In the genomic region with DNA sequence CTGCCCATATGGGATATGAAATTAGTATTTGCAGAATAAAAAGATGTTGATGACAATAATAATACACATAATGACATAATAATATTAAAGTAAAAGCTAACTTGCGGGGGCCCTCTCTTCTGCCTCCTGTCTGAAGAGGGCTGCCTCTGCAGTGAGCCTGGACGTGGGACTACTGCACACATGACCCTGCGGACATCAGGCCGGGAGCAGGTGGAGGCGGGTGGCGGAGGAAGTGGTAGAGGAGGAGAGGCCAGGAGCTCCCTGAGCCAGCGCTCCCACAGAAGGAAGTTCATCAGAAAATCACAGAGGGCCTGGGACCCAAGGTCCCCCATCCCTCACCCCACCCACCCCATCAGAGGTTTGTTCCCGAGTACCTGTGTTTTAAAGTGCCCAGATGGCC, we compare ENCODE assay signal across 18 cellular contexts.
"Had no signal": no experiment of that assay in that cellular context is flagged by ENCODE, and none has a peak within 500 bp of the region (broad histone marks: within the 10 kb centered on the region; RNA-seq: fewer than 3 reads in every experiment).

No MANE protein-coding gene starts in this region.

- H3K27me3 ChIP-seq: cardiac muscle cell, dorsolateral prefrontal cortex, neural progenitor cell, ovary, upper lobe of left lung had no signal

- H3K4me3 ChIP-seq: cardiac muscle cell, dorsolateral prefrontal cortex, neural progenitor cell, ovary, smooth muscle cell, thoracic aorta, upper lobe of left lung had no signal

- H3K4me2 ChIP-seq: neural progenitor cell had no signal

- H3K36me3 ChIP-seq: cardiac muscle cell, neural progenitor cell, ovary, thoracic aorta, upper lobe of left lung had no signal

- FAIRE-seq: colon had no signal

- H3K9ac ChIP-seq: neural progenitor cell had no signal

- H3K9me3 ChIP-seq: ovary, thoracic aorta, upper lobe of left lung had no signal

- ATAC-seq: naive thymus-derived CD4-positive, alpha-beta T cell; stimulated activated naive B cell treated with anti-CD40 and anti-IgM and Interleukin-4, amounts not matched to agents 10 μg/mL and 1 μg/mL and 100 μg/mL, for 72 hours had no signal

- H3K27ac ChIP-seq: neural progenitor cell, ovary, thoracic aorta, upper lobe of left lung had no signal

- DNase-seq: activated CD4-positive, alpha-beta T cell treated with anti-CD3 and anti-CD28 coated beads, Interleukin-2, amount 50 U/mL, for 1 hour; activated CD4-positive, CD25-positive, alpha-beta regulatory T cell treated with anti-CD3 and anti-CD28 coated beads, Interleukin-2, amount 50 U/mL, for 72 hours; activated CD8-positive, alpha-beta memory T cell treated with anti-CD3 and anti-CD28 coated beads, Interleukin-2, amount 50 U/mL, for 48 hours; activated effector memory CD4-positive, alpha-beta T cell treated with anti-CD3 and anti-CD28 coated beads, Interleukin-2, amount 50 U/mL, for 16 hours; activated T-cell treated with anti-CD3 and anti-CD28 coated beads, Interleukin-2, amount 50 U/mL, for 48 hours; dorsolateral prefrontal cortex; immature natural killer cell; naive thymus-derived CD4-positive, alpha-beta T cell; ovary; stimulated activated CD4-positive, alpha-beta T cell treated with anti-CD3 and anti-CD28 coated beads, Interleukin-4, amount 100 ng/mL, for 4 hours; stimulated activated naive B cell treated with anti-CD40 and anti-IgM and Interleukin-4, amounts not matched to agents 10 μg/mL and 1 μg/mL and 100 μg/mL, for 72 hours; T-helper 9 cell; upper lobe of left lung had no signal
